In the genomic region with DNA sequence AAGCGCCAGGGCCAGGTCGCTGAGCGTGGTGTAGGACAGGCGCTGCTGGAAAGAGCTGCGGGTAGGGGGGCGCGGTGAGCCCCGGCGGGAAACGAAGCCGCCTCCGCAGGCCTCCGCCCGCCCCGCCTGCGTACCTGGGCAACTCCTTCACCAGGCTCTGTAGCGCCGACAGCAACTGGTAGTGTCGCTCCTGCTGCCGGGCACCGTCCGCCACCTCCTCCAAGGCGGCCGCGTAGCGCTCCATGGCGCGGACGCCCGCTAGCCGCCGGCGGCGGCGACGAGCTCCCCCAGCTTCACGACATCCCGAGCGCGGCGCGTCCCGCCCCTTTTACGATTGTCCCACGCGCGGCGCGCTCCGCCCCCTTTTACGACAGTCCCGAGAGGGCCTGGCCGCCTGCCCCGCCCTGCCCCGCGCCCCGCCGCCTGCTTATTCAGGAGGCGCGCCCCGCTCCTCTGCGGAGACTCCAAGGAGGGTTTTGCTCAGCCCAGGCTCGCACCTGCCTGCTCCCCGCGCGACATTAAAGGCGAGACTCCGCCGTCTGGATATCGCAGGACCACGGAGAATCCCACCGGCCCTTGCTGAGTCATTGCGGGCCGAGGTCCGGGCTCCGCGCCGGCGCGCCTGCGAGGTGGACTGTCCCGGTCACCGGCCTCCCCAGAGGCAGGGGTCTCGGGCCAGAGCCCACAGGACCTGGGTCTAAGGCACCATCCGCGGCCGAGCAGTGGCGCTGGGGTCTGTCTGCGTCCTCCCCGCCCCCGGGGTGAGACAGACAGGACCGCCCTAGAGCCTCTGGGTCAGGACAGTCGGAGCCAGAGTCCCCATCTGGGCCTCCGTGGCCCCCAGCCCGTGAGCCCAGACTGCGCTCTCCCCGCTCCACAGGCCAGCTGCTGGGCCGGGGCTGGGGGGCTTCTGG, we compare ENCODE assay signal across 8 cellular contexts. TPM values are rescaled to one million over a fixed set of nuclear protein-coding genes. Genes with fewer than 3 reads are reported as not detected.
DNase-seq lines count a peak whose midpoint lies in the region; ATAC-seq and TF ChIP-seq lines count a peak whose summit lies in the region.

A gene (minus strand): TSS at position 316 of the 914 bp plus-strand sequence. CDS start 72 bp downstream, at position 244.

- peaks cover 59% of the 10 kb centered on the region for H3K4me1 Mint-ChIP-seq in activated T-cell treated with anti-CD3 and anti-CD28 coated beads, Interleukin-2, amount 50 U/mL, for 4 hours (ENCODE audit: low read depth)

- H3K9me3 ChIP-seq in HUES64 (ENCODE audit: insufficient read depth, low read depth, low read length), result no peaks in the 10 kb centered on the region
- H3K9me3 ChIP-seq in mucosa of stomach (ENCODE audit: control insufficient read depth, low read length), result no peaks in the 10 kb centered on the region

- H3K4me3 ChIP-seq in HUES64 (ENCODE audit: low read length) (peak within 1 kb of the TSS; percentile 80), mucosa of stomach (ENCODE audit: low read length) (peak within 1 kb of the TSS; percentile 44)

- peak within 1 kb of the TSS; percentile 92 for H3K4me3 Mint-ChIP-seq in activated T-cell treated with anti-CD3 and anti-CD28 coated beads, Interleukin-2, amount 50 U/mL, for 4 hours

- ATAC-seq in GM21367 (IDR thresholded peaks at IDR 0.05; ENCODE audit: unreplicated experiment) (peak; percentile 58), esophagus mucosa (peak; percentile 90)
- peak; percentile 74 to 75 for ATAC-seq in activated T-cell treated with anti-CD3 and anti-CD28 coated beads, Interleukin-2, amount 50 U/mL, for 4 hours

- H3K36me3 ChIP-seq in HUES64 (ENCODE audit: insufficient read depth, low read length), result no peaks in the 10 kb centered on the region
- H3K36me3 ChIP-seq in mucosa of stomach (ENCODE audit: control insufficient read depth, insufficient read depth, low read length), result no peaks in the 10 kb centered on the region

- H3K27ac ChIP-seq in HUES64 (ENCODE audit: low read depth, low read length), result peak within 1 kb of the TSS; percentile 74

- H3K36me3 Mint-ChIP-seq in activated T-cell treated with anti-CD3 and anti-CD28 coated beads, Interleukin-2, amount 50 U/mL, for 4 hours (ENCODE audit: insufficient read depth), result no peaks in the 10 kb centered on the region

- no peaks in the 10 kb centered on the region for H3K27me3 ChIP-seq in HUES64 (ENCODE audit: insufficient read depth, low read length)
- no peaks in the 10 kb centered on the region for H3K27me3 ChIP-seq in mucosa of stomach (ENCODE audit: control insufficient read depth, insufficient read depth, low read length)

- H3K27me3 Mint-ChIP-seq in activated T-cell treated with anti-CD3 and anti-CD28 coated beads, Interleukin-2, amount 50 U/mL, for 4 hours (ENCODE audit: low read depth), result no peaks in the 10 kb centered on the region

- in situ Hi-C loops in Caki2 (cut with HindIII; ENCODE audit: low pct_unique_long_range_greater_than_20kb, low sequenced_read_pairs), result no loop called here

- no peaks in the 10 kb centered on the region for H3K9me3 Mint-ChIP-seq in activated T-cell treated with anti-CD3 and anti-CD28 coated beads, Interleukin-2, amount 50 U/mL, for 4 hours

- H3K4me1 ChIP-seq in HUES64 (ENCODE audit: insufficient read depth, low read length) (peaks cover 3% of the 10 kb centered on the region; the same call in 1 of the 2 replicates), mucosa of stomach (ENCODE audit: control insufficient read depth, insufficient read depth, low read length) (peaks cover 15% of the 10 kb centered on the region)

- peak; percentile 91 for DNase-seq in Caki2 (ENCODE audit: low read depth)
- peak; percentile 96 for DNase-seq in activated T-cell treated with anti-CD3 and anti-CD28 coated beads, Interleukin-2, amount 50 U/mL, for 4 hours
- DNase-seq in stimulated activated CD8-positive, alpha-beta memory T cell treated with anti-CD3 and anti-CD28 coated beads, Interleukin-4, amount 100 ng/mL, for 48 hours, result peak; percentile 98

- H3K9ac ChIP-seq in HUES64 (ENCODE audit: low read depth, low read length), result peak within 1 kb of the TSS; percentile 84
- H3K9ac ChIP-seq in mucosa of stomach (ENCODE audit: low read length), result peak within 1 kb of the TSS; percentile 93

- under 1% methylated on average over 98 of the region's 98 CpGs for WGBS in HUES64

TF ChIP-seq in PFSK-1, 5 proteins besides CTCF, POLR2A, EP300 and RAD21:
- peak; percentile 39; the same call in 1 of the 2 replicates for TF ChIP-seq TAF1 (IDR thresholded peaks at IDR 0.05; ENCODE audit: borderline replicate concordance, insufficient read depth, low read length)
- TF ChIP-seq POLR2AphosphoS5 (IDR thresholded peaks at IDR 0.05; ENCODE audit: low read depth, low read length), result peak; percentile 77
- TF ChIP-seq, protein P1, sequence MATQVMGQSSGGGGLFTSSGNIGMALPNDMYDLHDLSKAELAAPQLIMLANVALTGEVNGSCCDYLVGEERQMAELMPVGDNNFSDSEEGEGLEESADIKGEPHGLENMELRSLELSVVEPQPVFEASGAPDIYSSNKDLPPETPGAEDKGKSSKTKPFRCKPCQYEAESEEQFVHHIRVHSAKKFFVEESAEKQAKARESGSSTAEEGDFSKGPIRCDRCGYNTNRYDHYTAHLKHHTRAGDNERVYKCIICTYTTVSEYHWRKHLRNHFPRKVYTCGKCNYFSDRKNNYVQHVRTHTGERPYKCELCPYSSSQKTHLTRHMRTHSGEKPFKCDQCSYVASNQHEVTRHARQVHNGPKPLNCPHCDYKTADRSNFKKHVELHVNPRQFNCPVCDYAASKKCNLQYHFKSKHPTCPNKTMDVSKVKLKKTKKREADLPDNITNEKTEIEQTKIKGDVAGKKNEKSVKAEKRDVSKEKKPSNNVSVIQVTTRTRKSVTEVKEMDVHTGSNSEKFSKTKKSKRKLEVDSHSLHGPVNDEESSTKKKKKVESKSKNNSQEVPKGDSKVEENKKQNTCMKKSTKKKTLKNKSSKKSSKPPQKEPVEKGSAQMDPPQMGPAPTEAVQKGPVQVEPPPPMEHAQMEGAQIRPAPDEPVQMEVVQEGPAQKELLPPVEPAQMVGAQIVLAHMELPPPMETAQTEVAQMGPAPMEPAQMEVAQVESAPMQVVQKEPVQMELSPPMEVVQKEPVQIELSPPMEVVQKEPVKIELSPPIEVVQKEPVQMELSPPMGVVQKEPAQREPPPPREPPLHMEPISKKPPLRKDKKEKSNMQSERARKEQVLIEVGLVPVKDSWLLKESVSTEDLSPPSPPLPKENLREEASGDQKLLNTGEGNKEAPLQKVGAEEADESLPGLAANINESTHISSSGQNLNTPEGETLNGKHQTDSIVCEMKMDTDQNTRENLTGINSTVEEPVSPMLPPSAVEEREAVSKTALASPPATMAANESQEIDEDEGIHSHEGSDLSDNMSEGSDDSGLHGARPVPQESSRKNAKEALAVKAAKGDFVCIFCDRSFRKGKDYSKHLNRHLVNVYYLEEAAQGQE (IDR thresholded peaks at IDR 0.05; ENCODE audit: insufficient read depth in 1 of 2, low read depth in 2 of 2, low read length in 2 of 2), result 0 out of 4 replicates have a peak, but pooled peaks of 1 of the 2 experiments have one; percentile 29
- no peak for TF ChIP-seq SIN3A (IDR thresholded peaks at IDR 0.05; ENCODE audit: borderline replicate concordance, insufficient read depth, low read length)
- no peak for TF ChIP-seq FOXP2 (optimal IDR thresholded peaks at IDR 0.05; ENCODE audit: borderline replicate concordance, extremely low read depth, extremely low read length, insufficient read depth)

RNA-seq across cellular contexts. Expression of the gene that starts here (rescaled TPM):
- total RNA-seq in Caki2 (2014; rRNA removed; shearing (Covaris generic); ENCODE audit: low replicate concordance), result 122 and 180 TPM in 2 replicates
- 44.0 TPM for polyA plus RNA-seq in HUES64 (2013, experiment 1 of 2)
- polyA plus RNA-seq in HUES64 (2013, experiment 2 of 2), result 41.0 TPM
- polyA plus RNA-seq in PFSK-1 (2012; ENCODE audit: insufficient read length, low read depth), result 66.7 TPM
- total RNA-seq in activated T-cell treated with anti-CD3 and anti-CD28 coated beads, Interleukin-2, amount 50 U/mL, for 4 hours, result 10 to 100 TPM; 30.3 to 38.1 (median 33.2) TPM
- total RNA-seq in esophagus mucosa, result 34.8 TPM

Comparison
In these comparisons a context has a peak if more than half of its experiments do, and no peak if none do; other contexts are left out.
1. Peak in every context shown above with its lines: DNase-seq, ATAC-seq, H3K4me3 ChIP-seq and H3K27ac ChIP-seq.